ENCODE assay signal across 21 cellular contexts in genomic region chr11:102387056-102387781, GRCh38.
"Had no signal": no experiment of that assay in that cellular context is flagged by ENCODE, and none has a peak within 500 bp of the region (broad histone marks: within the 10 kb centered on the region; RNA-seq: fewer than 3 reads in every experiment).

No MANE protein-coding gene starts in this region.

- H3K9me3 Mint-ChIP-seq: endodermal cell had no signal

- H3K9me3 ChIP-seq: esophagus squamous epithelium, mucosa of descending colon, thyroid gland had no signal

- H3K27me3 Mint-ChIP-seq: activated CD4-positive, alpha-beta T cell treated with anti-CD3 and anti-CD28 coated beads, Interleukin-2, amount 10 ng/mL, durations not matched to agents 7 days and 5 days; activated naive CD8-positive, alpha-beta T cell treated with anti-CD3 and anti-CD28 coated beads for 36 hours; stimulated activated naive CD8-positive, alpha-beta T cell treated with anti-CD3 and anti-CD28 coated beads, Interleukin-15, Interleukin-2, amounts not matched to agents 100 ng/mL and 50 ng/mL, for 24 hours had no signal

- DNase-seq: activated CD4-positive, alpha-beta T cell treated with anti-CD3 and anti-CD28 coated beads, Interleukin-2, amount 10 ng/mL, durations not matched to agents 7 days and 5 days; activated effector memory CD4-positive, alpha-beta T cell treated with anti-CD3 and anti-CD28 coated beads, Interleukin-2, amount 50 U/mL, for 16 hours; activated naive CD8-positive, alpha-beta T cell treated with anti-CD3 and anti-CD28 coated beads for 36 hours; activated T-cell treated with anti-CD3 and anti-CD28 coated beads, Interleukin-2, amount 50 U/mL, for 48 hours; amygdala; cerebellar nuclear complex; cortex of kidney; endodermal cell; esophagus squamous epithelium; heart left ventricle; left colon; mesenchymal stem cell; mucosa of descending colon; nucleus accumbens; right cardiac atrium; stimulated activated CD4-positive, alpha-beta T cell treated with anti-CD3 and anti-CD28 coated beads, Interleukin-12 subunit alpha, Interleukin-12 subunit beta, amount 100 ng/mL, for 4 hours; substantia nigra; T-helper 2 cell; thyroid gland had no signal

- H3K27ac ChIP-seq: esophagus squamous epithelium, heart left ventricle, parathyroid adenoma, thyroid gland had no signal

- H3K27me3 ChIP-seq: esophagus squamous epithelium, heart left ventricle, thyroid gland had no signal

- H3K27ac Mint-ChIP-seq: activated CD4-positive, alpha-beta T cell treated with anti-CD3 and anti-CD28 coated beads, Interleukin-2, amount 10 ng/mL, durations not matched to agents 7 days and 5 days; endodermal cell; stimulated activated naive CD8-positive, alpha-beta T cell treated with anti-CD3 and anti-CD28 coated beads, Interleukin-15, Interleukin-2, amounts not matched to agents 100 ng/mL and 50 ng/mL, for 24 hours had no signal

- H3K4me3 Mint-ChIP-seq: activated CD4-positive, alpha-beta T cell treated with anti-CD3 and anti-CD28 coated beads, Interleukin-2, amount 10 ng/mL, durations not matched to agents 7 days and 5 days; activated naive CD8-positive, alpha-beta T cell treated with anti-CD3 and anti-CD28 coated beads for 36 hours; endodermal cell; stimulated activated naive CD8-positive, alpha-beta T cell treated with anti-CD3 and anti-CD28 coated beads, Interleukin-15, Interleukin-2, amounts not matched to agents 100 ng/mL and 50 ng/mL, for 24 hours had no signal

- ATAC-seq: heart left ventricle, left colon, mucosa of descending colon, right cardiac atrium had no signal
